Comparison of ENCODE assay signal across 13 cellular contexts in the genomic region with DNA sequence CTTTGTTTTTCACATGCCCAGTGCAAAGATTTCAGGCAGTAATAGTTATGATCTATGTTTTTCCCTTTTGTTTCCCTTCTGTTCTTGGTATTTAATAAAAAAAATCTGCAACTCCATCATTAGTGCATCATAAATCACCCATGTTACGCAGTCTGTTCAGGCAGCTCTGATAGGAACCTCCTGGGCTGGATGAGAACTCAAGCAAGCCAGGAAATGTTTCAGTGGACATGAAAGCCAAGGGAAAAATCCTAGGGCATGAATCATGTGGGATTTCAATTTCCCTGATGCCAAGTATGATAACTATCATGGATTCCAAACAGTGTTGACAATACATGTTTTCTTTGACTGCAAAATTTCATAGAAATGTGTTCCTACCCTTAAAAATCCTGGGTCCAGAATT.
DNase-seq lines count a peak whose midpoint lies in the region; ATAC-seq and TF ChIP-seq lines count a peak whose summit lies in the region.
"Had no signal": no experiment of that assay in that cellular context is flagged by ENCODE, and none has a peak within 500 bp of the region (broad histone marks: within the 10 kb centered on the region; RNA-seq: fewer than 3 reads in every experiment).

No MANE protein-coding gene starts in this region.

- H3K27me3 Mint-ChIP-seq in activated CD4-positive, alpha-beta T cell treated with anti-CD3 and anti-CD28 coated beads, Interleukin-2, amount 10 ng/mL, durations not matched to agents 24 days and 14 days: no peaks in the 10 kb centered on the region
- no peaks in the 10 kb centered on the region for H3K27me3 Mint-ChIP-seq in chondrocyte (ENCODE audit: low read depth)
- H3K27me3 Mint-ChIP-seq: B cell, naive B cell had no signal

- intact Hi-C loops in PC-3 (cut with micrococcal nuclease): no loop called here
- intact Hi-C loops in activated CD4-positive, alpha-beta T cell treated with anti-CD3 and anti-CD28 coated beads, Interleukin-2, amount 10 ng/mL, durations not matched to agents 24 days and 14 days (cut with micrococcal nuclease): no loop called here
- intact Hi-C loops in dorsolateral prefrontal cortex (cut with DNase I): no loop called here

- H3K4me1 Mint-ChIP-seq in activated CD4-positive, alpha-beta T cell treated with anti-CD3 and anti-CD28 coated beads, Interleukin-2, amount 10 ng/mL, durations not matched to agents 24 days and 14 days: no peaks in the 10 kb centered on the region
- peaks cover 11% of the 10 kb centered on the region for H3K4me1 Mint-ChIP-seq in chondrocyte (ENCODE audit: low read depth)

- H3K4me3 Mint-ChIP-seq in activated CD4-positive, alpha-beta T cell treated with anti-CD3 and anti-CD28 coated beads, Interleukin-2, amount 10 ng/mL, durations not matched to agents 24 days and 14 days: no peak overlapping the region
- no peak overlapping the region for H3K4me3 Mint-ChIP-seq in chondrocyte (ENCODE audit: unreplicated experiment)
- H3K4me3 Mint-ChIP-seq: B cell, naive B cell had no signal

- CTCF ChIA-PET in PC-3 (lab: Charles Lee): no interaction called here

- no peaks in the 10 kb centered on the region for H3K9me3 Mint-ChIP-seq in activated CD4-positive, alpha-beta T cell treated with anti-CD3 and anti-CD28 coated beads, Interleukin-2, amount 10 ng/mL, durations not matched to agents 24 days and 14 days
- H3K9me3 Mint-ChIP-seq in chondrocyte (ENCODE audit: low read depth): no peaks in the 10 kb centered on the region
- H3K9me3 Mint-ChIP-seq: naive B cell had no signal

- no TSS peak for BruUV-seq in PC-3 (replicated peaks; lab: Mats Ljungman, UMichigan)

- H3K27me3 ChIP-seq in PC-3 (ENCODE audit: low read length): no peaks in the 10 kb centered on the region
- no peaks in the 10 kb centered on the region for H3K27me3 ChIP-seq in dorsolateral prefrontal cortex

- peak; percentile 13 for DNase-seq in ACHN
- peak; percentile 88 for DNase-seq in PC-3
- peak; percentile 99 for DNase-seq in fibroblast of gingiva (ENCODE audit: low read depth)
- peak; percentile 36 for DNase-seq in mucosa of gallbladder (ENCODE audit: low spot score)
- no peak for DNase-seq in activated CD4-positive, alpha-beta T cell treated with anti-CD3 and anti-CD28 coated beads, Interleukin-2, amount 10 ng/mL, durations not matched to agents 24 days and 14 days
- DNase-seq in dorsolateral prefrontal cortex: no peak
- no peak for DNase-seq in NOMO-1 (lab: John Stamatoyannopoulos, UW; ENCODE audit: unreplicated experiment in 2 of 2)
- DNase-seq in chondrocyte (ENCODE audit: low spot score): no peak
- DNase-seq: erythroblast, MM.1S, naive B cell, NCI-H526 treated with DMSO at 0.1 percent for 48 hours had no signal

- TF ChIP-seq CTCF in PC-3 (conservative IDR thresholded peaks at IDR 0.05; ENCODE audit: low read depth, low read length): no peak
- TF ChIP-seq CTCF in dorsolateral prefrontal cortex (IDR thresholded peaks at IDR 0.05 in 54 of 56, conservative IDR thresholded peaks at IDR 0.05 in 2 of 56; ENCODE audit: low read depth in 1 of 56, partially characterized antibody in 56 of 56): no peak
- no peak for TF ChIP-seq CTCF in chondrocyte (IDR thresholded peaks at IDR 0.05)

- in situ Hi-C loops in ACHN (cut with HindIII; ENCODE audit: low pct_ligation_motif_present, low pct_unique_long_range_greater_than_20kb, low sequenced_read_pairs): no loop called here

- H3F3A ChIP-seq in PC-3 (ENCODE audit: low read length, unreplicated experiment): no peaks in the 10 kb centered on the region

- H3K79me2 ChIP-seq in PC-3 (ENCODE audit: low read length): no peaks in the 10 kb centered on the region

- peaks cover 35% of the 10 kb centered on the region for H3K4me1 ChIP-seq in PC-3 (ENCODE audit: insufficient read depth, low read length)

- no peak overlapping the region for H3K27ac Mint-ChIP-seq in activated CD4-positive, alpha-beta T cell treated with anti-CD3 and anti-CD28 coated beads, Interleukin-2, amount 10 ng/mL, durations not matched to agents 24 days and 14 days
- H3K27ac Mint-ChIP-seq in chondrocyte (ENCODE audit: unreplicated experiment): no peak overlapping the region
- H3K27ac Mint-ChIP-seq: B cell, naive B cell had no signal

- H3K9me2 ChIP-seq in PC-3 (replicated peaks; ENCODE audit: low read length): no peaks in the 10 kb centered on the region

- peak overlapping the region; percentile 84 for H3K27ac ChIP-seq in PC-3 (ENCODE audit: low read length)
- no peak overlapping the region for H3K27ac ChIP-seq in dorsolateral prefrontal cortex

- H2AFZ ChIP-seq in PC-3 (ENCODE audit: low read length): no peak overlapping the region

- POLR2A ChIA-PET in PC-3 (lab: Charles Lee; ENCODE audit: unreplicated experiment): interaction anchor here (0.7 kb wide), 1 partner anchor 44 kb away, joined by 7 read pairs; no protein-coding TSS in a partner anchor

- peak; percentile 67 for ATAC-seq in PC-3

- H3K9me3 ChIP-seq in PC-3 (ENCODE audit: low read length): no peaks in the 10 kb centered on the region

- H3K36me3 ChIP-seq in PC-3 (ENCODE audit: low read depth, low read length): no peaks in the 10 kb centered on the region

- H4K20me1 ChIP-seq in PC-3 (ENCODE audit: low read length): no peaks in the 10 kb centered on the region

- H3K4me3 ChIP-seq in PC-3 (ENCODE audit: low read length) (no peak overlapping the region), dorsolateral prefrontal cortex (no peak overlapping the region)

- H3K36me3 Mint-ChIP-seq in activated CD4-positive, alpha-beta T cell treated with anti-CD3 and anti-CD28 coated beads, Interleukin-2, amount 10 ng/mL, durations not matched to agents 24 days and 14 days (ENCODE audit: low read depth): no peaks in the 10 kb centered on the region
- H3K36me3 Mint-ChIP-seq in chondrocyte (ENCODE audit: low read depth): no peaks in the 10 kb centered on the region
- H3K36me3 Mint-ChIP-seq: naive B cell had no signal

- peak overlapping the region; percentile 48 for H3K9ac ChIP-seq in PC-3 (ENCODE audit: low read length)

- peak overlapping the region; percentile 9; the same call in 1 of the 2 replicates for H3K4me2 ChIP-seq in PC-3 (ENCODE audit: low read length)

Comparison
In these comparisons a context has a peak if more than half of its experiments do, and no peak if none do; other contexts are left out.
1. DNase-seq: peak in ACHN (single experiment), PC-3 (single experiment), fibroblast of gingiva (single experiment) and mucosa of gallbladder (single experiment); none in activated CD4-positive, alpha-beta T cell treated with anti-CD3 and anti-CD28 coated beads, Interleukin-2, amount 10 ng/mL, durations not matched to agents 24 days and 14 days (single experiment), dorsolateral prefrontal cortex (0 of 10), NOMO-1 (0 of 2) and chondrocyte (single experiment).